In the genomic region with DNA sequence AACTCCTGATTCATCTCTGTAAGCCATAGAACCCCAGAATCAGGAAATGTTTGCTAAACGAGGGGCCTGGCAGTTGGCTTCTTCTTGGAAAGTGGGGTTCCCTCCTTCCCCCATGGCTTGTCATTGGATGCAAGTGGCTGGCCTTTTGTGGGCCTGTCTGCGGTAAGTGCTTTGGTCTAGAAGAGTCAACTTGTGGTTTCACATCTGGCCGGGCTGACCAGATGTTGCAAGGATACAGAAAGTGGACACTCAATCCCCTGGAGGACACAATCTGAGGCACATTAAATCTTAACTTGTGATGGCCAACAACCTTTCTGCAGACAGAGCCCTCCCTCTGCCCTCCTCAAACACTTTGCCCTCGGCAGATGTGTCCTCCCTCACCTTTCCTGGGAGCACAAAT, we compare ENCODE assay signal across 8 cellular contexts. TPM values are rescaled to one million over a fixed set of nuclear protein-coding genes. Genes with fewer than 3 reads are reported as not detected.
DNase-seq lines count a peak whose midpoint lies in the region; ATAC-seq and TF ChIP-seq lines count a peak whose summit lies in the region.

No MANE protein-coding gene starts in this region.

- H3K9me3 ChIP-seq in BLaER1 treated with 17β-estradiol and CSF1 and Interleukin-3, amounts not matched to agents 10 nM and 100 nM (replicated peaks in 1 of 11), result no peaks in the 10 kb centered on the region
- H3K9me3 ChIP-seq in breast epithelium (no peaks in the 10 kb centered on the region), aorta (ENCODE audit: control insufficient read depth, low read length) (no peaks in the 10 kb centered on the region)

- no peaks in the 10 kb centered on the region for H3K27me3 ChIP-seq in BLaER1 treated with 17β-estradiol and CSF1 and Interleukin-3, amounts not matched to agents 10 nM and 100 nM
- H3K27me3 ChIP-seq in KMS-11 (ENCODE audit: insufficient read depth, low read depth) (no peaks in the 10 kb centered on the region), breast epithelium (no peaks in the 10 kb centered on the region), aorta (ENCODE audit: control insufficient read depth in 1 of 2, insufficient read depth in 2 of 2, low read length in 1 of 2) (no peaks in the 10 kb centered on the region)

- no peak for TF ChIP-seq POLR2A in breast epithelium (IDR thresholded peaks at IDR 0.05)

- peak overlapping the region; percentile 66 to 85 (median 80); a peak in 16 of 22 replicates for H3K9ac ChIP-seq in BLaER1 treated with 17β-estradiol and CSF1 and Interleukin-3, amounts not matched to agents 10 nM and 100 nM
- H3K9ac ChIP-seq in KMS-11, result peak overlapping the region; percentile 63; the same call in 1 of the 2 replicates

- TF ChIP-seq CTCF in KMS-11 (conservative IDR thresholded peaks at IDR 0.05; ENCODE audit: low read depth, low read length) (no peak), breast epithelium (IDR thresholded peaks at IDR 0.05) (no peak), natural killer cell (IDR thresholded peaks at IDR 0.05) (no peak)

- H3K4me3 Mint-ChIP-seq in natural killer cell, result peak overlapping the region; percentile 93

- intact Hi-C loops in breast epithelium (cut with DNase I; ENCODE audit: low total_unique reads) (no loop called here), natural killer cell (cut with micrococcal nuclease) (loop anchor here (1.0 to 2.0 kb wide), 2 partner anchors 95 to 231 kb away; a partner anchor contains a TSS), aorta (cut with DNase I) (loop anchor here (1.0 to 10.0 kb wide), 5 partner anchors 19 to 229 kb away; a partner anchor contains a TSS)

- 91 to 92% methylated on average over 4 of the region's 4 CpGs for WGBS in aorta, 2 donors

- H4K20me1 ChIP-seq in BLaER1 treated with 17β-estradiol and CSF1 and Interleukin-3, amounts not matched to agents 10 nM and 100 nM, result no peaks in the 10 kb centered on the region; a peak in 1 of 22 replicates
- no peaks in the 10 kb centered on the region for H4K20me1 ChIP-seq in KMS-11 (ENCODE audit: insufficient read depth)

- no peak for DNase-seq in breast epithelium (ENCODE audit: low spot score in 2 of 2)
- no peak for DNase-seq in natural killer cell
- DNase-seq in iPS-NIHi11 (ENCODE audit: low spot score), result no peak
- DNase-seq in aorta, result no peak

- peak overlapping the region; percentile 74 to 98 (median 92) for H3K4me2 ChIP-seq in BLaER1 treated with 17β-estradiol and CSF1 and Interleukin-3, amounts not matched to agents 10 nM and 100 nM
- H3K4me2 ChIP-seq in KMS-11, result peak overlapping the region; percentile 81

- peaks cover 21 to 25% of the 10 kb centered on the region in 2 donors for H3K4me1 Mint-ChIP-seq in natural killer cell

- H3K27ac ChIP-seq in BLaER1 treated with 17β-estradiol and CSF1 and Interleukin-3, amounts not matched to agents 10 nM and 100 nM, result peak overlapping the region in 6 of 11 experiments; percentile 60 to 82 (median 78); a peak in 8 of 22 replicates
- H3K27ac ChIP-seq in KMS-11, result peak overlapping the region; percentile 59; the same call in 1 of the 2 replicates
- H3K27ac ChIP-seq in breast epithelium, result peak overlapping the region; percentile 85 to 93
- no peak overlapping the region for H3K27ac ChIP-seq in aorta (ENCODE audit: low read depth in 1 of 2, low read length in 2 of 2)

- no peaks in the 10 kb centered on the region for H3K36me3 Mint-ChIP-seq in natural killer cell

- H3K79me2 ChIP-seq in KMS-11 (ENCODE audit: insufficient read depth, low read depth), result no peaks in the 10 kb centered on the region; the same call in 1 of the 2 replicates

- H3K4me1 ChIP-seq in BLaER1 treated with 17β-estradiol and CSF1 and Interleukin-3, amounts not matched to agents 10 nM and 100 nM, result peaks cover 35 to 67% (median 49%) of the 10 kb centered on the region in 10 experiments
- H3K4me1 ChIP-seq in KMS-11 (ENCODE audit: low read depth, poor library complexity, severe bottlenecking) (peaks cover 15% of the 10 kb centered on the region), breast epithelium (peaks cover 0 to 9% of the 10 kb centered on the region in 2 donors), aorta (ENCODE audit: control insufficient read depth in 1 of 2, insufficient read depth in 2 of 2, low read length in 2 of 2) (peaks cover 0 to 3% of the 10 kb centered on the region in 2 donors)

- peaks cover 0 to 5% (median 0%) of the 10 kb centered on the region in 11 experiments; a peak in 1 of 22 replicates for H3K36me3 ChIP-seq in BLaER1 treated with 17β-estradiol and CSF1 and Interleukin-3, amounts not matched to agents 10 nM and 100 nM
- H3K36me3 ChIP-seq in KMS-11 (ENCODE audit: insufficient read depth) (no peaks in the 10 kb centered on the region), breast epithelium (no peaks in the 10 kb centered on the region), aorta (ENCODE audit: control insufficient read depth in 1 of 2, insufficient read depth in 2 of 2, low read length in 1 of 2) (no peaks in the 10 kb centered on the region)

- ATAC-seq in natural killer cell (no peak), HG03159 (IDR thresholded peaks at IDR 0.05; ENCODE audit: unreplicated experiment) (no peak), aorta (ENCODE audit: low FRiP score) (no peak), GM18909 (IDR thresholded peaks at IDR 0.05; ENCODE audit: poor library complexity, unreplicated experiment) (no peak)

- H2AFZ ChIP-seq in KMS-11 (ENCODE audit: low read depth), result 0 out of 2 replicates have a peak overlapping the region, but pooled peaks have one; percentile 45

- H3K27me3 Mint-ChIP-seq in natural killer cell (ENCODE audit: low read depth in 2 of 2), result no peaks in the 10 kb centered on the region

- no peaks in the 10 kb centered on the region for H3K9me3 Mint-ChIP-seq in natural killer cell

- H3K4me3 ChIP-seq in BLaER1 treated with 17β-estradiol and CSF1 and Interleukin-3, amounts not matched to agents 10 nM and 100 nM, result peak overlapping the region in 9 of 10 experiments; percentile 58 to 82 (median 74); a peak in 17 of 20 replicates
- no peak overlapping the region for H3K4me3 ChIP-seq in KMS-11 (IDR thresholded peaks at IDR 0.05; ENCODE audit: insufficient read depth, low read depth, low read length)
- peak overlapping the region; percentile 60 to 90 (median 64) for H3K4me3 ChIP-seq in breast epithelium
- H3K4me3 ChIP-seq in aorta (ENCODE audit: low read length in 2 of 2), result no peak overlapping the region

- peak overlapping the region; percentile 85 to 88 for H3K27ac Mint-ChIP-seq in natural killer cell

RNA-seq across cellular contexts. Expression of a gene that starts 1.1 kb away (rescaled TPM):
- total RNA-seq in breast epithelium (100 to 1,000 TPM in 1 of 3 donors, 10 to 100 TPM in 2; 48.8 to 164 (median 50.9) TPM), natural killer cell (10 to 100 TPM; 12.4 to 14.1 (median 13.5) TPM), aorta (10 to 100 TPM; 19.3 to 21.9 TPM)
- polyA plus RNA-seq in aorta, result 100 to 1,000 TPM in 1 of 2 donors, 10 to 100 TPM in 1; 18.2 to 137 TPM

Comparison
In these comparisons a context has a peak if more than half of its experiments do, and no peak if none do; other contexts are left out.
1. H3K27ac ChIP-seq: peak in BLaER1 treated with 17β-estradiol and CSF1 and Interleukin-3, amounts not matched to agents 10 nM and 100 nM (6 of 11), KMS-11 (single experiment) and breast epithelium (2 of 2); none in aorta (0 of 2).
2. H3K4me3 ChIP-seq: peak in BLaER1 treated with 17β-estradiol and CSF1 and Interleukin-3, amounts not matched to agents 10 nM and 100 nM (9 of 10) and breast epithelium (3 of 3); none in KMS-11 (single experiment) and aorta (0 of 2).